Comparison of ENCODE assay signal across 8 cellular contexts in genomic region chr4:26197018-26197779, GRCh38.
DNase-seq lines count a peak whose midpoint lies in the region; ATAC-seq and TF ChIP-seq lines count a peak whose summit lies in the region.

No MANE protein-coding gene starts in this region.

- H2AFZ ChIP-seq in osteoblast (ENCODE audit: low read length): no peak overlapping the region

- CTCF ChIA-PET in Panc1 (lab: Charles Lee): no interaction called here

- WGBS in thyroid gland, 2 donors: 79 to 85% methylated on average over 9 of the region's 9 CpGs

- in situ Hi-C loops in Panc1 (cut with HindIII; ENCODE audit: low pct_unique_long_range_greater_than_20kb, low sequenced_read_pairs): no loop called here

- DNase-seq in Panc1 (ENCODE audit: low read depth, low spot score) (peak; percentile 93), osteoblast (ENCODE audit: insufficient read length, low spot score, missing footprints) (peak; percentile 90), cerebellar nuclear complex (lab: John Stamatoyannopoulos, UW) (no peak), NCI-H2081 (lab: John Stamatoyannopoulos, UW) (no peak), thyroid gland (no peak)
- DNase-seq in activated T-helper 2 cell treated with anti-CD3 and anti-CD28 coated beads, Interferon-gamma antibody, Interleukin-2, Interleukin-4, amounts not matched to agents 10 μg/mL and 5 μg/mL and 100 μg/mL, durations not matched to agents 14 hours and 24 hours and 36 hours (ENCODE audit: low spot score): peak; percentile 83

- peak overlapping the region; percentile 60 for H3K27ac ChIP-seq in Panc1 (ENCODE audit: low read length)
- H3K27ac ChIP-seq in osteoblast (ENCODE audit: low read depth, low read length): no peak overlapping the region
- no peak overlapping the region for H3K27ac ChIP-seq in thyroid gland

- POLR2A ChIA-PET in Panc1 (lab: Charles Lee): interaction anchor here (0.7 kb wide), 1 partner anchor 19 kb away, joined by 3 read pairs; no protein-coding TSS in a partner anchor

- no peaks in the 10 kb centered on the region for H3K27me3 Mint-ChIP-seq in activated T-helper 2 cell treated with anti-CD3 and anti-CD28 coated beads, Interferon-gamma antibody, Interleukin-2, Interleukin-4, amounts not matched to agents 10 μg/mL and 5 μg/mL and 100 μg/mL, durations not matched to agents 14 hours and 24 hours and 36 hours (ENCODE audit: low read depth)

- no peak for TF ChIP-seq POLR2A in thyroid gland (IDR thresholded peaks at IDR 0.05)

- peaks cover 8% of the 10 kb centered on the region for H3K4me1 ChIP-seq in Panc1 (ENCODE audit: control insufficient read depth, insufficient read depth, low read length)
- peaks cover 16% of the 10 kb centered on the region for H3K4me1 ChIP-seq in osteoblast (ENCODE audit: insufficient read depth, low read length)
- H3K4me1 ChIP-seq in thyroid gland: no peaks in the 10 kb centered on the region

- TF ChIP-seq CTCF in Panc1 (IDR thresholded peaks at IDR 0.05) (no peak), osteoblast (IDR thresholded peaks at IDR 0.05; ENCODE audit: extremely low read depth, low read depth, low read length) (no peak), thyroid gland (IDR thresholded peaks at IDR 0.05) (no peak)

- H3K36me3 Mint-ChIP-seq in activated T-helper 2 cell treated with anti-CD3 and anti-CD28 coated beads, Interferon-gamma antibody, Interleukin-2, Interleukin-4, amounts not matched to agents 10 μg/mL and 5 μg/mL and 100 μg/mL, durations not matched to agents 14 hours and 24 hours and 36 hours (ENCODE audit: low read depth): peaks cover 7% of the 10 kb centered on the region

- H3K4me3 Mint-ChIP-seq in activated T-helper 2 cell treated with anti-CD3 and anti-CD28 coated beads, Interferon-gamma antibody, Interleukin-2, Interleukin-4, amounts not matched to agents 10 μg/mL and 5 μg/mL and 100 μg/mL, durations not matched to agents 14 hours and 24 hours and 36 hours (ENCODE audit: low read depth): peak overlapping the region; percentile 62

- no peak overlapping the region for H3K4me3 ChIP-seq in Panc1 (ENCODE audit: low read depth in 2 of 2, low read length in 2 of 2)
- H3K4me3 ChIP-seq in osteoblast (ENCODE audit: insufficient read depth, low read length): no peak overlapping the region
- no peak overlapping the region for H3K4me3 ChIP-seq in thyroid gland (replicated peaks in 1 of 3)

- no peaks in the 10 kb centered on the region for H3K36me3 ChIP-seq in Panc1 (ENCODE audit: control insufficient read depth, insufficient read depth, low read length)
- H3K36me3 ChIP-seq in osteoblast (ENCODE audit: insufficient read depth, low read length): no peaks in the 10 kb centered on the region
- no peaks in the 10 kb centered on the region for H3K36me3 ChIP-seq in thyroid gland

- H3K4me1 Mint-ChIP-seq in activated T-helper 2 cell treated with anti-CD3 and anti-CD28 coated beads, Interferon-gamma antibody, Interleukin-2, Interleukin-4, amounts not matched to agents 10 μg/mL and 5 μg/mL and 100 μg/mL, durations not matched to agents 14 hours and 24 hours and 36 hours (ENCODE audit: low read depth): peaks cover 70% of the 10 kb centered on the region

- ATAC-seq in GM18498 (IDR thresholded peaks at IDR 0.05; ENCODE audit: unreplicated experiment) (peak; percentile 84), HG02759 (IDR thresholded peaks at IDR 0.05; ENCODE audit: unreplicated experiment) (peak; percentile 86), Panc1 (peak; percentile 99)

- peak overlapping the region; percentile 54 for H3K4me2 ChIP-seq in osteoblast (ENCODE audit: insufficient read depth, low read length)

- H4K20me1 ChIP-seq in osteoblast (ENCODE audit: insufficient read depth, low read length): no peaks in the 10 kb centered on the region

- intact Hi-C loops in Panc1 (cut with micrococcal nuclease; ENCODE audit: unreplicated experiment): no loop called here
- intact Hi-C loops in activated T-helper 2 cell treated with anti-CD3 and anti-CD28 coated beads, Interferon-gamma antibody, Interleukin-2, Interleukin-4, amounts not matched to agents 10 μg/mL and 5 μg/mL and 100 μg/mL, durations not matched to agents 14 hours and 24 hours and 36 hours (cut with micrococcal nuclease): loop anchor here (1.0 to 10.0 kb wide), 12 partner anchors 35 to 668 kb away; partner anchors contain the start of gene STIM2
- intact Hi-C loops in thyroid gland (cut with DNase I): no loop called here

- no peaks in the 10 kb centered on the region for H3K79me2 ChIP-seq in osteoblast (ENCODE audit: insufficient read depth, low read length)

- no peaks in the 10 kb centered on the region for H3K27me3 ChIP-seq in Panc1 (ENCODE audit: control insufficient read depth, insufficient read depth, low read length)
- H3K27me3 ChIP-seq in osteoblast (ENCODE audit: insufficient read depth, low read length): no peaks in the 10 kb centered on the region
- no peaks in the 10 kb centered on the region for H3K27me3 ChIP-seq in thyroid gland

- H3K9me3 ChIP-seq in Panc1 (ENCODE audit: control insufficient read depth, insufficient read depth, low read depth, low read length) (no peaks in the 10 kb centered on the region), osteoblast (ENCODE audit: low read depth, low read length) (no peaks in the 10 kb centered on the region), thyroid gland (no peaks in the 10 kb centered on the region)

- no peaks in the 10 kb centered on the region for H3K9me3 Mint-ChIP-seq in activated T-helper 2 cell treated with anti-CD3 and anti-CD28 coated beads, Interferon-gamma antibody, Interleukin-2, Interleukin-4, amounts not matched to agents 10 μg/mL and 5 μg/mL and 100 μg/mL, durations not matched to agents 14 hours and 24 hours and 36 hours

- peak overlapping the region; percentile 91 for H3K27ac Mint-ChIP-seq in activated T-helper 2 cell treated with anti-CD3 and anti-CD28 coated beads, Interferon-gamma antibody, Interleukin-2, Interleukin-4, amounts not matched to agents 10 μg/mL and 5 μg/mL and 100 μg/mL, durations not matched to agents 14 hours and 24 hours and 36 hours

- no TSS peak for BruUV-seq in Panc1 (replicated peaks; lab: Mats Ljungman, UMichigan)

Comparison
In these comparisons a context has a peak if more than half of its experiments do, and no peak if none do; other contexts are left out.
1. DNase-seq: peak in Panc1 (single experiment), activated T-helper 2 cell treated with anti-CD3 and anti-CD28 coated beads, Interferon-gamma antibody, Interleukin-2, Interleukin-4, amounts not matched to agents 10 μg/mL and 5 μg/mL and 100 μg/mL, durations not matched to agents 14 hours and 24 hours and 36 hours (single experiment) and osteoblast (single experiment); none in cerebellar nuclear complex (0 of 2), NCI-H2081 (0 of 2) and thyroid gland (0 of 2).
2. Peak in every context shown above with its lines, with median percentiles within 50 percentile points of each other: ATAC-seq.